ENCODE assay signal across 8 cellular contexts in the genomic region with DNA sequence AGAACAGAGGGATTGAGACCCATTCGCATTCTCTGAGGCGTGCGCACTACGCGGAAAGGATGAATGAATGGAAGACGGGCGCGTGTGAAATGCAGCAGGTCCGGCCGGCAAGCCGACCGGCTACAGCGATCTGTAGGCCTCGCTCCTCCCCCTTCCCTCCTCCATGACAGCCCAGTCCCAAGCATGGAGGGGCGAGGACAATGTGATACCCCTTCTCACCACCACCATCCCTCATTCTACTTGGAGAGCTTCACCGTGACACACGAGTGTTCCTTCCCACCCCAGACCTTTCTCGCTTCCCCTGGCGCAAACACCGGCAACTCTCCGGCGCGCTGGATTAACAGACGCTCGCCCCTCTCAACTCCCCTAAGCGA. TPM values are rescaled to one million over a fixed set of nuclear protein-coding genes. Genes with fewer than 3 reads are reported as not detected.
A peak's percentile ranks its signal among the peaks of the same experiment; 100 is the strongest.
DNase-seq lines count a peak whose midpoint lies in the region; ATAC-seq and TF ChIP-seq lines count a peak whose summit lies in the region.

No MANE protein-coding gene starts in this region.

- no peak for TF ChIP-seq CTCF in AG10803 (conservative IDR thresholded peaks at IDR 0.05; ENCODE audit: low read length)
- no peak for TF ChIP-seq CTCF in lung (IDR thresholded peaks at IDR 0.05; ENCODE audit: control extremely low read depth, extremely low read depth)

- peak; percentile 27 for ATAC-seq in GM18873 (IDR thresholded peaks at IDR 0.05; ENCODE audit: low FRiP score, unreplicated experiment)
- peak; percentile 41 for ATAC-seq in HG03135 (IDR thresholded peaks at IDR 0.05; ENCODE audit: unreplicated experiment)
- ATAC-seq in lung (ENCODE audit: insufficient read depth, low FRiP score), result peak; percentile 67

- 0 to 1% methylated on average over 26 of the region's 26 CpGs for WGBS in ectodermal cell, 2 experiments
- 0% methylated on average over 26 of the region's 26 CpGs for WGBS in lung, 2 donors

- H3K27ac ChIP-seq in ectodermal cell (ENCODE audit: insufficient read depth, low read depth, low read length, poor library complexity, severe bottlenecking) (peak overlapping the region; percentile 87), lung (ENCODE audit: low read depth in 1 of 2, low read length in 1 of 2) (peak overlapping the region; percentile 86 to 89)

- peaks cover 6% of the 10 kb centered on the region for H3K36me3 ChIP-seq in ectodermal cell (ENCODE audit: control insufficient read depth, insufficient read depth, low read length)
- peaks cover 0 to 3% of the 10 kb centered on the region in 2 donors for H3K36me3 ChIP-seq in lung (ENCODE audit: control insufficient read depth in 2 of 2, insufficient read depth in 2 of 2, low read length in 2 of 2)

- H3K27me3 ChIP-seq in ectodermal cell (ENCODE audit: control insufficient read depth, insufficient read depth, low read length, poor library complexity, severe bottlenecking) (no peaks in the 10 kb centered on the region), lung (ENCODE audit: control insufficient read depth, insufficient read depth) (no peaks in the 10 kb centered on the region)

- peak; percentile 68 for DNase-seq in AG10803 (ENCODE audit: low read depth)
- DNase-seq in NCI-H524 treated with DMSO at 0.1 percent for 48 hours (lab: John Stamatoyannopoulos, UW), result peak; percentile 26
- DNase-seq in activated CD4-positive, alpha-beta T cell treated with anti-CD3 and anti-CD28 coated beads, Interleukin-2, amount 50 U/mL, for 48 hours, result peak; percentile 77 to 82
- peak; percentile 57 for DNase-seq in lung (ENCODE audit: low spot score)
- peak; percentile 45 for DNase-seq in stimulated activated CD8-positive, alpha-beta memory T cell treated with anti-CD3 and anti-CD28 coated beads, Interleukin-12 subunit alpha, Interleukin-12 subunit beta, amount 100 ng/mL, for 1 hour (ENCODE audit: low read depth)

- H3K4me3 ChIP-seq in AG10803 (ENCODE audit: low read length) (peak overlapping the region; percentile 92), ectodermal cell (ENCODE audit: insufficient read depth, low read depth, low read length) (peak overlapping the region; percentile 98), lung (peak overlapping the region; percentile 76)

- H3K9me3 ChIP-seq in ectodermal cell (ENCODE audit: control insufficient read depth, low read length) (no peaks in the 10 kb centered on the region), lung (ENCODE audit: control insufficient read depth in 2 of 2, insufficient read depth in 1 of 2, low read length in 1 of 2) (no peaks in the 10 kb centered on the region)

- H3K4me1 ChIP-seq in ectodermal cell (ENCODE audit: control insufficient read depth, insufficient read depth, low read length) (no peaks in the 10 kb centered on the region), lung (ENCODE audit: control insufficient read depth in 2 of 2, insufficient read depth in 2 of 2, low read length in 2 of 2) (peaks cover 3 to 7% of the 10 kb centered on the region in 2 donors)

RNA-seq across cellular contexts. Expression of a gene that starts 0.8 kb away (rescaled TPM):
- polyA plus RNA-seq in ectodermal cell (2013, experiment 1 of 4), result 180 TPM
- polyA plus RNA-seq in ectodermal cell (2013, experiment 2 of 4), result 175 TPM
- 123 TPM for polyA plus RNA-seq in ectodermal cell (2013, experiment 3 of 4)
- 134 TPM for polyA plus RNA-seq in ectodermal cell (2013, experiment 4 of 4)
- 100 to 1,000 TPM in 1 of 2 donors, 10 to 100 TPM in 1; 59.6 to 121 TPM for total RNA-seq in lung
- 10 to 100 TPM; 10.4 to 56.0 TPM for polyA plus RNA-seq in lung

Comparison
In these comparisons a context has a peak if more than half of its experiments do, and no peak if none do; other contexts are left out.
1. Peak in every context shown above with its lines: DNase-seq, ATAC-seq, H3K4me3 ChIP-seq and H3K27ac ChIP-seq.
2. DNase-seq: peak in every context shown above with its lines; median percentile 80 in activated CD4-positive, alpha-beta T cell treated with anti-CD3 and anti-CD28 coated beads, Interleukin-2, amount 50 U/mL, for 48 hours; 68 in AG10803; 57 in lung; 45 in stimulated activated CD8-positive, alpha-beta memory T cell treated with anti-CD3 and anti-CD28 coated beads, Interleukin-12 subunit alpha, Interleukin-12 subunit beta, amount 100 ng/mL, for 1 hour; 26 in NCI-H524 treated with DMSO at 0.1 percent for 48 hours.